ENCODE assay signal across 8 cellular contexts in the genomic region with DNA sequence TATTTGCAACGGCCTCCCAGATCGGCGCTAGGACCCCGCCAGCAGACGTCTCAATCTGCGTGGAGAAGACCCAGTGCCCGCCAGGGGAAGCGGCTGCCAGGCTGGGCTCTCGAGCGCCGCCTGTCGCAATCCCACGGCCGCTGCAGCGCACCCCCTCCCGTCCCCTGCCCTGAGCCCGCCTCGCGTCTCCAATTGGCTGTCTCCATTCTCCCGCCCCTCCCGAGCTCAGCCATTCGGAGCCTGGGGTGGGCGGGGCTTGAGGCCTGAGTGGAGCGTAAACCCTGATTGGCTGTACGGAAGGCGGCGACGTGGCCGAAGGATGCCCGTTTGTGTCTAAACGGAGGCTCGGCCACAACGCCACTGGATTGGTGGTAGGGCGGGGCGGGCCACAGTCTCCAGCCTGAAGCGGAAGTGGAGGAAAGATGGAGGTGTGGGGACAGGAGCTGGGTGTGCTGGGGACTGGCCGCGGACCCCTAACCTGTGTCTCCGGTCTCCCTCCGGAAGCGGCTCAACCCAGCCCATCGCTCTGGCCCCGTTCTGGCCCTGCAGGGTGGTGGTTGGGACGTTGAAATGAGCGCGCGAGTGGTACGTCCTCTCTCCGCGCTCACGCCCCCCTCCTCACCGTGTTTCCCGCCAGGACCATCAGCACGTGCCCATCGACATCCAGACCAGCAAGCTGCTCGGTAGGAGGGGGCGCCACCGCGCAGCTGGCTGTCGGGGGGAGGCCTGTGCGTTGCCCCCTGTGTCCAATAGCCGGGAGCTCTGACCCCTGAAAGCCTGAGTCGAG. TPM values are rescaled to one million over a fixed set of nuclear protein-coding genes. Genes with fewer than 3 reads are reported as not detected.
A peak's percentile ranks its signal among the peaks of the same experiment; 100 is the strongest.
DNase-seq lines count a peak whose midpoint lies in the region; ATAC-seq lines count a peak whose summit lies in the region.

A gene with protein sequence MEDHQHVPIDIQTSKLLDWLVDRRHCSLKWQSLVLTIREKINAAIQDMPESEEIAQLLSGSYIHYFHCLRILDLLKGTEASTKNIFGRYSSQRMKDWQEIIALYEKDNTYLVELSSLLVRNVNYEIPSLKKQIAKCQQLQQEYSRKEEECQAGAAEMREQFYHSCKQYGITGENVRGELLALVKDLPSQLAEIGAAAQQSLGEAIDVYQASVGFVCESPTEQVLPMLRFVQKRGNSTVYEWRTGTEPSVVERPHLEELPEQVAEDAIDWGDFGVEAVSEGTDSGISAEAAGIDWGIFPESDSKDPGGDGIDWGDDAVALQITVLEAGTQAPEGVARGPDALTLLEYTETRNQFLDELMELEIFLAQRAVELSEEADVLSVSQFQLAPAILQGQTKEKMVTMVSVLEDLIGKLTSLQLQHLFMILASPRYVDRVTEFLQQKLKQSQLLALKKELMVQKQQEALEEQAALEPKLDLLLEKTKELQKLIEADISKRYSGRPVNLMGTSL (plus strand): TSS at position 389 of the 787 bp plus-strand sequence. CDS start 34 bp downstream, at position 423.

- no peaks in the 10 kb centered on the region for H3K27me3 Mint-ChIP-seq in effector memory CD8-positive, alpha-beta T cell
- no peaks in the 10 kb centered on the region for H3K27me3 Mint-ChIP-seq in memory B cell

- peaks cover 27% of the 10 kb centered on the region for H3K36me3 Mint-ChIP-seq in effector memory CD8-positive, alpha-beta T cell (ENCODE audit: insufficient read depth)
- H3K36me3 Mint-ChIP-seq in memory B cell, result peaks cover 14% of the 10 kb centered on the region

- peaks cover 27 to 32% of the 10 kb centered on the region in 2 donors for H3K4me1 Mint-ChIP-seq in effector memory CD8-positive, alpha-beta T cell (ENCODE audit: low read depth in 2 of 2)
- H3K4me1 Mint-ChIP-seq in memory B cell, result peaks cover 14% of the 10 kb centered on the region

- ATAC-seq in GM19468 (IDR thresholded peaks at IDR 0.05; ENCODE audit: extremely low read depth, unreplicated experiment) (peak; percentile 95), memory B cell (ENCODE audit: low read depth) (peak; percentile 97)
- ATAC-seq in effector memory CD8-positive, alpha-beta T cell (replicated peaks), result peak; percentile 96

- H3K27ac Mint-ChIP-seq in effector memory CD8-positive, alpha-beta T cell, result peak within 1 kb of the TSS; percentile 86 to 96
- peak within 1 kb of the TSS; percentile 92 for H3K27ac Mint-ChIP-seq in memory B cell

- H3K9me3 Mint-ChIP-seq in effector memory CD8-positive, alpha-beta T cell, result no peaks in the 10 kb centered on the region
- no peaks in the 10 kb centered on the region for H3K9me3 Mint-ChIP-seq in memory B cell

- H3K4me3 Mint-ChIP-seq in effector memory CD8-positive, alpha-beta T cell, result peak within 1 kb of the TSS; percentile 95 to 98
- peak within 1 kb of the TSS; percentile 99 for H3K4me3 Mint-ChIP-seq in memory B cell

- DNase-seq in COLO668 (lab: John Stamatoyannopoulos, UW; ENCODE audit: unreplicated experiment), result peak; percentile 98
- peak; percentile 100 for DNase-seq in HT-29 (ENCODE audit: low spot score)
- peak; percentile 100 for DNase-seq in NOMO-1 (lab: John Stamatoyannopoulos, UW; ENCODE audit: unreplicated experiment in 2 of 2)
- peak; percentile 94 to 97 for DNase-seq in activated CD8-positive, alpha-beta memory T cell treated with anti-CD3 and anti-CD28 coated beads for 4 hours (ENCODE audit: low read depth in 2 of 2)
- peak; percentile 97 for DNase-seq in effector memory CD8-positive, alpha-beta T cell
- DNase-seq in memory B cell (ENCODE audit: low spot score in 2 of 2), result peak; percentile 96 to 98
- DNase-seq in stimulated activated CD8-positive, alpha-beta memory T cell treated with anti-CD3 and anti-CD28 coated beads, Interleukin-12 subunit alpha, Interleukin-12 subunit beta, amount 100 ng/mL, for 4 hours (ENCODE audit: low read depth), result peak; percentile 98

RNA-seq across cellular contexts. Expression of the gene that starts here (rescaled TPM):
- 132 and 142 TPM in 2 replicates for total RNA-seq in HT-29 (2014; rRNA removed; shearing (Covaris generic))

Comparison
In these comparisons a context has a peak if more than half of its experiments do, and no peak if none do; other contexts are left out.
1. Peak in every context shown above with its lines: DNase-seq and ATAC-seq.